6 cellular contexts compared by ENCODE assay signal in the genomic region with DNA sequence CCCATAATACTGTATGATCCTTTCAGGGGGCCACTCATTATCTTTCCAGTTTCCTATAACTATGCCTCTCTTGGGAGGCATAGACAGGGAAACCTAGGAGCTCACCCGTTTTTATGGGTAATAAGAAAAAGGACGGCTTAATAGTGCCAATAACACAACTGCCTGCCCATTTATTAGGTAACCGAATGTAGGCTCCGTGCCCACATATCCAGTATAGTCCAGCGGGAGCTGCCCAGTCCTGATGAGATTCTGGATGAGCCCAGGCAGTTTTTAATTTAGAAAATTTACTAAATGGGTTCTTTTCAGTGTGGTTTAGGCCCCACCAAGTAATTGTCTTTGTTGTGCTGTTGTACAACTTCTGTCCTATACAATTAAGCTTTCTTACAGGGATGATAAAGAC.
DNase-seq lines count a peak whose midpoint lies in the region; ATAC-seq and TF ChIP-seq lines count a peak whose summit lies in the region.
"Not testable (repeated sequence)": the region's sequence is repeated elsewhere in the genome, so short reads cannot be mapped to it uniquely, and the experiment has no call there.

No MANE protein-coding gene starts in this region.

- not testable (repeated sequence) for H3K79me2 ChIP-seq in parathyroid adenoma

- TF ChIP-seq CTCF in body of pancreas (IDR thresholded peaks at IDR 0.05); parathyroid adenoma (IDR thresholded peaks at IDR 0.05); spleen (IDR thresholded peaks at IDR 0.05 in 8 of 11, conservative IDR thresholded peaks at IDR 0.05 in 3 of 11); thyroid gland (IDR thresholded peaks at IDR 0.05): not testable (repeated sequence)

- peak overlapping the region; percentile 31 for H3K9ac ChIP-seq in parathyroid adenoma

- not testable (repeated sequence) for H2AFZ ChIP-seq in parathyroid adenoma

- H3K4me3 ChIP-seq in body of pancreas (peak overlapping the region in 1 of 2 donors; percentile 6), parathyroid adenoma (ENCODE audit: low read depth, low read length) (peak overlapping the region; percentile 65), thyroid gland (replicated peaks in 1 of 3) (peak overlapping the region in 1 of 3 donors; percentile 44)
- not testable (repeated sequence) for H3K4me3 ChIP-seq in spleen

- not testable (repeated sequence) for TF ChIP-seq POLR2A in body of pancreas (IDR thresholded peaks at IDR 0.05); spleen (IDR thresholded peaks at IDR 0.05); thyroid gland (IDR thresholded peaks at IDR 0.05)

- intact Hi-C loops in body of pancreas (cut with DNase I); spleen (cut with DNase I; ENCODE audit: low total_unique reads); thyroid gland (cut with DNase I): not testable (repeated sequence)

- peak; percentile 3 for DNase-seq in activated CD4-positive, CD25-positive, alpha-beta regulatory T cell treated with anti-CD3 and anti-CD28 coated beads, Interleukin-2, amount 50 U/mL, for 72 hours
- DNase-seq in body of pancreas: peak in 3 of 4 donors; percentile 65 to 73 (median 65)
- DNase-seq in left lobe of liver (ENCODE audit: low spot score): peak; percentile 60
- DNase-seq in spleen: peak; percentile 27
- DNase-seq in thyroid gland: peak; percentile 25 to 68

- H3K27me3 ChIP-seq in body of pancreas; parathyroid adenoma (ENCODE audit: control insufficient read depth, insufficient read depth, low read length); thyroid gland: not testable (repeated sequence)
- peaks cover 4 to 61% (median 25%) of the 10 kb centered on the region in 7 donors for H3K27me3 ChIP-seq in spleen (replicated peaks in 1 of 7)

- H3K27ac ChIP-seq in body of pancreas (peak overlapping the region; percentile 68 to 98 (median 96)), parathyroid adenoma (peak overlapping the region; percentile 99), thyroid gland (peak overlapping the region; percentile 61 to 95 (median 69))
- not testable (repeated sequence) for H3K27ac ChIP-seq in spleen

- H3K9me3 ChIP-seq in body of pancreas; parathyroid adenoma (ENCODE audit: control insufficient read depth, low read length); spleen; thyroid gland: not testable (repeated sequence)

- ATAC-seq in body of pancreas, left lobe of liver: not testable (repeated sequence)

- whole genome bisulfite sequencing in body of pancreas, 2 donors: 11 to 26% methylated on average over 5 of the region's 5 CpGs
- 84 to 93% (median 89%) methylated on average over 5 of the region's 5 CpGs for WGBS in spleen, 5 donors
- 46 to 69% methylated on average over 5 of the region's 5 CpGs for WGBS in thyroid gland, 2 donors

- not testable (repeated sequence) for H3K36me3 ChIP-seq in body of pancreas (replicated peaks in 1 of 2; ENCODE audit: insufficient read depth in 1 of 2, low read depth in 2 of 2); parathyroid adenoma (ENCODE audit: control insufficient read depth, insufficient read depth, low read length); spleen; thyroid gland

- H3K4me1 ChIP-seq in body of pancreas (peaks cover 62% of the 10 kb centered on the region), parathyroid adenoma (peaks cover 45% of the 10 kb centered on the region), spleen (peaks cover 8 to 23% (median 14%) of the 10 kb centered on the region in 6 donors), thyroid gland (peaks cover 44 to 54% of the 10 kb centered on the region in 2 donors)

- peak overlapping the region; percentile 69 for H3K4me2 ChIP-seq in parathyroid adenoma (ENCODE audit: low read length)

Comparison
In these comparisons a context has a peak if more than half of its experiments do, and no peak if none do; other contexts are left out.
1. DNase-seq: peak in every context shown above with its lines; median percentile 65 in body of pancreas; 60 in left lobe of liver; 46 in thyroid gland; 27 in spleen; 3 in activated CD4-positive, CD25-positive, alpha-beta regulatory T cell treated with anti-CD3 and anti-CD28 coated beads, Interleukin-2, amount 50 U/mL, for 72 hours.